ENCODE assay signal across 8 cellular contexts in the genomic region with DNA sequence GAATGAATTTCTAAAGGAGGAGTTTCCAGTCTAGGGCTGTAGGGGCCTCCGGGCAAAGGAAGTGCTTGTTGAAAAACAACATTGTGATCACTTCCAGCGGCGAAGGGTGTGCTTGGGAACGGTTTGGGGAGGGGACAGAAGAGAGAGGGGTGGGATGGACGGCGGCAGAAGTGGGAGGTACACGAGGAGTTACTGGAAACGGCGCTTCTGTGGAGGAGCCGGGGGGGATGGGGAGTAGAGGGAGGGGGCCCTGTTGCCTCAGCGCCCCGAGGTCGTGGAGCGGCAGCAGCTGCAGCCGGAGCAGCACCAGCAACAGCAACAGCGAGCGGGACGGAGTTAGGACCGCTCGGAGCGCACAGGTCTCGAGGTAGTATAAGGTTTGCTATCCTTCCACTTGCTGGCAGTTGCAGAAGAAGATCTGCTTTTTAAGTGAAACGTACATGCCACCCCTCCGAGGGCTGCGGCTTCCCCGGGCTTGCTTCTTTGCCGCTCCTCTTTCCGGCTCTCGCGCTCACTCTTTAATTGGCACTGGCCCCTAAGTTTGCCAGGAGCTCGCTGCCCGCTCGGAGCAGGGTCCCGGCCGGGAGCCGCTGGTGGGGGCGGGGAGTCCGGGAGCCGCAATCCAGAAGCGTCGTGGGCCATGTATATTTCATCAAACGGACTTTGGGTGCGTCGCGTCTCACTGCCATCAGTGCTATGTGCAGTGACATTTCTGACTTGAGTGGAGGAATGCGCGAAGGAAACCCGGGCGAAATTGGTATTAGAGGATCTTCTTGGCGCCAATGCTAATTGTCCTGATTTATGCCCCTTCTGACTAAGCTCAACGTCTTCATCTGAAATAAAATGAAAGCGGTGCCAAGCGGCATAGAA. TPM values are rescaled to one million over a fixed set of nuclear protein-coding genes. Genes with fewer than 3 reads are reported as not detected.
DNase-seq lines count a peak whose midpoint lies in the region; ATAC-seq and TF ChIP-seq lines count a peak whose summit lies in the region.

No MANE protein-coding gene starts in this region.

- H3K27me3 ChIP-seq in neural progenitor cell: peaks cover 42% of the 10 kb centered on the region
- H3K27me3 ChIP-seq in SJCRH30: 0 out of 2 replicates have a peak, but pooled peaks cover 16% of the 10 kb centered on the region

- no peaks in the 10 kb centered on the region for H3K36me3 ChIP-seq in neural progenitor cell
- H3K36me3 ChIP-seq in SJCRH30: no peaks in the 10 kb centered on the region

- CTCF ChIA-PET in activated CD4-positive, alpha-beta T cell treated with anti-CD3 and anti-CD28 coated beads, Interleukin-2, amount 10 ng/mL, durations not matched to agents 7 days and 5 days (lab: Charles Lee): no interaction called here

- peaks cover 51% of the 10 kb centered on the region for H3K27me3 Mint-ChIP-seq in activated CD4-positive, alpha-beta T cell treated with anti-CD3 and anti-CD28 coated beads, Interleukin-2, amount 10 ng/mL, durations not matched to agents 7 days and 5 days
- peaks cover 75% of the 10 kb centered on the region for H3K27me3 Mint-ChIP-seq in activated T-cell treated with anti-CD3 and anti-CD28 coated beads, Interleukin-2, amount 50 U/mL, for 24 hours
- H3K27me3 Mint-ChIP-seq in neural progenitor cell (ENCODE audit: insufficient read depth, low read depth): peaks cover 21% of the 10 kb centered on the region

- peak overlapping the region; percentile 57 for H3K4me3 Mint-ChIP-seq in activated CD4-positive, alpha-beta T cell treated with anti-CD3 and anti-CD28 coated beads, Interleukin-2, amount 10 ng/mL, durations not matched to agents 7 days and 5 days
- peak overlapping the region; percentile 76 for H3K4me3 Mint-ChIP-seq in activated T-cell treated with anti-CD3 and anti-CD28 coated beads, Interleukin-2, amount 50 U/mL, for 24 hours
- peak overlapping the region; percentile 93 for H3K4me3 Mint-ChIP-seq in neural progenitor cell

- H3K4me1 ChIP-seq in neural progenitor cell (peaks cover 5% of the 10 kb centered on the region), SJCRH30 (0 out of 2 replicates have a peak, but pooled peaks cover 3% of the 10 kb centered on the region)

- peak overlapping the region; percentile 90 for H3K4me2 ChIP-seq in neural progenitor cell

- no peaks in the 10 kb centered on the region for H3F3A ChIP-seq in neural progenitor cell (ENCODE audit: low read depth)

- H3K27ac Mint-ChIP-seq in activated CD4-positive, alpha-beta T cell treated with anti-CD3 and anti-CD28 coated beads, Interleukin-2, amount 10 ng/mL, durations not matched to agents 7 days and 5 days: no peak overlapping the region
- H3K27ac Mint-ChIP-seq in activated T-cell treated with anti-CD3 and anti-CD28 coated beads, Interleukin-2, amount 50 U/mL, for 24 hours: no peak overlapping the region
- no peak overlapping the region for H3K27ac Mint-ChIP-seq in neural progenitor cell

- POLR2A ChIA-PET in activated CD4-positive, alpha-beta T cell treated with anti-CD3 and anti-CD28 coated beads, Interleukin-2, amount 10 ng/mL, durations not matched to agents 7 days and 5 days (lab: Charles Lee): no interaction called here

- peak; percentile 50 for ATAC-seq in HG03520 (IDR thresholded peaks at IDR 0.05; ENCODE audit: unreplicated experiment)
- ATAC-seq in HG03521 (IDR thresholded peaks at IDR 0.05; ENCODE audit: unreplicated experiment): no peak

- H3K27ac ChIP-seq in neural progenitor cell (no peak overlapping the region), SJCRH30 (no peak overlapping the region)

- H3K36me3 Mint-ChIP-seq in activated CD4-positive, alpha-beta T cell treated with anti-CD3 and anti-CD28 coated beads, Interleukin-2, amount 10 ng/mL, durations not matched to agents 7 days and 5 days (ENCODE audit: low read depth): no peaks in the 10 kb centered on the region
- no peaks in the 10 kb centered on the region for H3K36me3 Mint-ChIP-seq in activated T-cell treated with anti-CD3 and anti-CD28 coated beads, Interleukin-2, amount 50 U/mL, for 24 hours (ENCODE audit: low read depth)
- no peaks in the 10 kb centered on the region for H3K36me3 Mint-ChIP-seq in neural progenitor cell

- H4K20me1 ChIP-seq in neural progenitor cell (ENCODE audit: low read depth): no peaks in the 10 kb centered on the region

- H3K4me1 Mint-ChIP-seq in activated CD4-positive, alpha-beta T cell treated with anti-CD3 and anti-CD28 coated beads, Interleukin-2, amount 10 ng/mL, durations not matched to agents 7 days and 5 days: peaks cover 13% of the 10 kb centered on the region
- peaks cover 22% of the 10 kb centered on the region for H3K4me1 Mint-ChIP-seq in activated T-cell treated with anti-CD3 and anti-CD28 coated beads, Interleukin-2, amount 50 U/mL, for 24 hours (ENCODE audit: low read depth)
- H3K4me1 Mint-ChIP-seq in neural progenitor cell: peaks cover 10% of the 10 kb centered on the region

- H2AFZ ChIP-seq in neural progenitor cell (replicated peaks): peak overlapping the region; percentile 78

- H3K9ac ChIP-seq in neural progenitor cell: no peak overlapping the region

- no peak for TF ChIP-seq CTCF in foreskin fibroblast (IDR thresholded peaks at IDR 0.05; ENCODE audit: low read depth, low read length)
- TF ChIP-seq CTCF in neural progenitor cell (IDR thresholded peaks at IDR 0.05): no peak

- no peaks in the 10 kb centered on the region for H3K79me2 ChIP-seq in neural progenitor cell (ENCODE audit: low read depth)

- peak overlapping the region; percentile 81 to 89 for H3K4me3 ChIP-seq in foreskin fibroblast (ENCODE audit: low read depth in 1 of 2, low read length in 2 of 2)
- peak overlapping the region; percentile 64 for H3K4me3 ChIP-seq in neural progenitor cell
- H3K4me3 ChIP-seq in SJCRH30: no peak overlapping the region

- peak; percentile 15 for DNase-seq in activated CD4-positive, alpha-beta T cell treated with anti-CD3 and anti-CD28 coated beads, Interleukin-2, amount 10 ng/mL, durations not matched to agents 7 days and 5 days
- DNase-seq in activated CD4-positive, alpha-beta T cell treated with anti-CD3 and anti-CD28 coated beads, Interleukin-2, amount 50 U/mL, for 4 hours: no peak
- DNase-seq in activated T-cell treated with anti-CD3 and anti-CD28 coated beads, Interleukin-2, amount 50 U/mL, for 24 hours: peak; percentile 41
- DNase-seq in foreskin fibroblast (peak; percentile 89 to 96), neural progenitor cell (ENCODE audit: low spot score) (peak; percentile 69), SJCRH30 (no peak)

- no peaks in the 10 kb centered on the region for H3K9me3 Mint-ChIP-seq in activated CD4-positive, alpha-beta T cell treated with anti-CD3 and anti-CD28 coated beads, Interleukin-2, amount 10 ng/mL, durations not matched to agents 7 days and 5 days
- peaks cover 3% of the 10 kb centered on the region for H3K9me3 Mint-ChIP-seq in activated T-cell treated with anti-CD3 and anti-CD28 coated beads, Interleukin-2, amount 50 U/mL, for 24 hours
- no peaks in the 10 kb centered on the region for H3K9me3 Mint-ChIP-seq in neural progenitor cell

- H3K9me3 ChIP-seq in neural progenitor cell (ENCODE audit: low read depth) (no peaks in the 10 kb centered on the region), SJCRH30 (replicated peaks) (no peaks in the 10 kb centered on the region)

RNA-seq across cellular contexts. Expression of gene NTNG1, which starts 0.8 kb away (rescaled TPM):
- total RNA-seq in activated CD4-positive, alpha-beta T cell treated with anti-CD3 and anti-CD28 coated beads, Interleukin-2, amount 10 ng/mL, durations not matched to agents 7 days and 5 days: not detected
- total RNA-seq in neural progenitor cell (ENCODE audit: low replicate concordance): 0.62 and 0.79 TPM in 2 replicates
- 0.15 TPM in 1 of 2 replicates, not detected in the other for total RNA-seq in SJCRH30 (2014; rRNA removed; shearing (Covaris generic))

Comparison
In these comparisons a context has a peak if more than half of its experiments do, and no peak if none do; other contexts are left out.
1. DNase-seq: peak in activated CD4-positive, alpha-beta T cell treated with anti-CD3 and anti-CD28 coated beads, Interleukin-2, amount 10 ng/mL, durations not matched to agents 7 days and 5 days (single experiment), activated T-cell treated with anti-CD3 and anti-CD28 coated beads, Interleukin-2, amount 50 U/mL, for 24 hours (single experiment), foreskin fibroblast (2 of 2) and neural progenitor cell (single experiment); none in activated CD4-positive, alpha-beta T cell treated with anti-CD3 and anti-CD28 coated beads, Interleukin-2, amount 50 U/mL, for 4 hours (0 of 2) and SJCRH30 (0 of 2).
2. Peak in every context shown above with its lines, with median percentiles within 50 percentile points of each other: H3K4me3 Mint-ChIP-seq.